In genomic region chr9:75889577-75889976, GRCh38 we compare ENCODE assay signal across 1 cellular context.
TF ChIP-seq lines count a peak whose summit lies in the region.

No MANE protein-coding gene starts in this region.

TF ChIP-seq in IMR-90, 13 proteins besides CTCF, POLR2A, EP300 and RAD21 (continued from another document):
- no peak for TF ChIP-seq ELK1 (IDR thresholded peaks at IDR 0.05; ENCODE audit: borderline replicate concordance, low read depth, low read length)
- no peak for TF ChIP-seq CHD1 (IDR thresholded peaks at IDR 0.05; ENCODE audit: low read depth, low read length)
- no peak for TF ChIP-seq FOS (IDR thresholded peaks at IDR 0.05; ENCODE audit: low read depth, low read length)
- TF ChIP-seq CEBPB (IDR thresholded peaks at IDR 0.05; ENCODE audit: low read depth, low read length): no peak
- no peak for TF ChIP-seq USF2 (IDR thresholded peaks at IDR 0.05; ENCODE audit: low read depth, low read length)
- no peak for TF ChIP-seq MXI1 (IDR thresholded peaks at IDR 0.05; ENCODE audit: borderline replicate concordance, low read depth, low read length)
- TF ChIP-seq RFX5 (IDR thresholded peaks at IDR 0.05; ENCODE audit: low read depth, low read length): no peak
